Comparison of ENCODE assay signal across 8 cellular contexts in genomic region chr12:51172515-51173431, GRCh38. TPM values are rescaled to one million over a fixed set of nuclear protein-coding genes. Genes with fewer than 3 reads are reported as not detected.
A peak's percentile ranks its signal among the peaks of the same experiment; 100 is the strongest.
DNase-seq lines count a peak whose midpoint lies in the region; ATAC-seq and TF ChIP-seq lines count a peak whose summit lies in the region.

Gene TFCP2 (minus strand): TSS chr12:51173135. CDS start chr12:51172422, 713 bp downstream.

- DNase-seq in CD4-positive, alpha-beta T cell, result peak; percentile 85 to 92 (median 90)
- DNase-seq in NK-92 (lab: John Stamatoyannopoulos, UW; ENCODE audit: unreplicated experiment) (peak; percentile 54), lower lobe of right lung (peak; percentile 99)
- peak; percentile 80 to 86 for DNase-seq in activated CD8-positive, alpha-beta memory T cell treated with anti-CD3 and anti-CD28 coated beads for 1 hour (ENCODE audit: extremely low read depth in 1 of 2, low read depth in 1 of 2)
- DNase-seq in effector CD4-positive, alpha-beta T cell, result peak; percentile 92
- peak; percentile 80 to 84 (median 81) for DNase-seq in stimulated activated CD4-positive, alpha-beta T cell treated with anti-CD3 and anti-CD28 coated beads, TNF-alpha, amount 100 ng/mL, for 1 hour (ENCODE audit: low read depth in 3 of 3, low spot score in 1 of 3)

- H3K9me3 Mint-ChIP-seq in CD4-positive, alpha-beta T cell, result no peaks in the 10 kb centered on the region

- intact Hi-C loops in CD4-positive, alpha-beta T cell (cut with DNase I, micrococcal nuclease), result loop anchor here (2.0 to 5.0 kb wide), 4 partner anchors 44 to 90 kb away; partner anchors contain the start of genes DAZAP2 (in 2 of the 2), CSRNP2 (in 1 of the 2) and POU6F1 (in 1 of the 2)
- intact Hi-C loops in lower lobe of right lung (cut with DNase I), result no loop called here

- H3K27ac Mint-ChIP-seq in CD4-positive, alpha-beta T cell, result no peak within 1 kb of the TSS

- H3K4me3 Mint-ChIP-seq in CD4-positive, alpha-beta T cell, result peak within 1 kb of the TSS; percentile 87

- peaks cover 30% of the 10 kb centered on the region for H3K4me1 ChIP-seq in lower lobe of right lung

- POLR2A ChIA-PET in CD4-positive, alpha-beta T cell (lab: Charles Lee), result interaction anchor here (0.7 to 1.8 kb wide), 4 partner anchors 45 to 67 kb away, joined by 3 to 15 read pairs (median 4); partner anchors contain the start of genes DAZAP2 and POU6F1

- peaks cover 18% of the 10 kb centered on the region for H3K4me1 Mint-ChIP-seq in CD4-positive, alpha-beta T cell (ENCODE audit: low read depth)

- ATAC-seq in CD4-positive, alpha-beta T cell (ENCODE audit: poor library complexity), result peak; percentile 98
- ATAC-seq in GM19452 (IDR thresholded peaks at IDR 0.05; ENCODE audit: unreplicated experiment), result peak; percentile 92
- ATAC-seq in HG03575 (IDR thresholded peaks at IDR 0.05; ENCODE audit: extremely low read depth, insufficient number of reproducible peaks, low FRiP score, unreplicated experiment), result peak; percentile 48
- ATAC-seq in lower lobe of right lung, result peak; percentile 99

- H3K27me3 ChIP-seq in CD4-positive, alpha-beta T cell (ENCODE audit: control insufficient read depth, insufficient read depth, low read length), result no peaks in the 10 kb centered on the region
- no peaks in the 10 kb centered on the region for H3K27me3 ChIP-seq in lower lobe of right lung (ENCODE audit: low read depth)

- CTCF ChIA-PET in CD4-positive, alpha-beta T cell (lab: Charles Lee), result interaction anchor here (1.5 kb wide), 1 partner anchor 44 kb away, joined by 3 read pairs; the partner anchor contains the start of gene POU6F1

- TF ChIP-seq CTCF in CD4-positive, alpha-beta T cell (IDR thresholded peaks at IDR 0.05), result no peak
- no peak for TF ChIP-seq CTCF in lower lobe of right lung (IDR thresholded peaks at IDR 0.05)

- H3K36me3 ChIP-seq in lower lobe of right lung, result no peaks in the 10 kb centered on the region

- H3K27ac ChIP-seq in CD4-positive, alpha-beta T cell (ENCODE audit: low read depth, low read length), result peak within 1 kb of the TSS; percentile 91
- peak within 1 kb of the TSS; percentile 99 for H3K27ac ChIP-seq in lower lobe of right lung

- H3K36me3 Mint-ChIP-seq in CD4-positive, alpha-beta T cell (ENCODE audit: low read depth), result no peaks in the 10 kb centered on the region

- H3K9me3 ChIP-seq in CD4-positive, alpha-beta T cell (ENCODE audit: control insufficient read depth, low read length), result no peaks in the 10 kb centered on the region
- H3K9me3 ChIP-seq in lower lobe of right lung, result no peaks in the 10 kb centered on the region

- H3K4me3 ChIP-seq in lower lobe of right lung, result peak within 1 kb of the TSS; percentile 91

- no peaks in the 10 kb centered on the region for H3K27me3 Mint-ChIP-seq in CD4-positive, alpha-beta T cell

RNA-seq across cellular contexts. Expression of gene TFCP2, which starts in this region (rescaled TPM):
- total RNA-seq in CD4-positive, alpha-beta T cell, result 10 to 100 TPM in 1 of 2 experiments, 1 to 10 TPM in 1; 9.4 to 11.7 TPM
- total RNA-seq in lower lobe of right lung, result 30.2 TPM

Comparison
In these comparisons a context has a peak if more than half of its experiments do, and no peak if none do; other contexts are left out.
1. Peak in every context shown above with its lines: DNase-seq, ATAC-seq, H3K4me3 ChIP-seq and H3K27ac ChIP-seq.
2. ATAC-seq: peak in every context shown above with its lines; median percentile 99 in lower lobe of right lung; 98 in CD4-positive, alpha-beta T cell; 92 in GM19452; 48 in HG03575.